Comparison of ENCODE assay signal across 8 cellular contexts in genomic region chr1:40708750-40709099, GRCh38. TPM values are rescaled to one million over a fixed set of nuclear protein-coding genes. Genes with fewer than 3 reads are reported as not detected.
A peak's percentile ranks its signal among the peaks of the same experiment; 100 is the strongest.
DNase-seq lines count a peak whose midpoint lies in the region; ATAC-seq and TF ChIP-seq lines count a peak whose summit lies in the region.

No MANE protein-coding gene starts in this region.

- peaks cover 48% of the 10 kb centered on the region for H3K4me1 Mint-ChIP-seq in GM23338
- H3K4me1 Mint-ChIP-seq in natural killer cell: peaks cover 55 to 65% of the 10 kb centered on the region in 2 donors

- H3K27ac ChIP-seq in GM23338 (ENCODE audit: low read depth) (peak overlapping the region; percentile 30), esophagus muscularis mucosa (replicated peaks in 1 of 4) (peak overlapping the region; percentile 80 to 84 (median 82))

- no peaks in the 10 kb centered on the region for H3F3A ChIP-seq in GM23338 (replicated peaks; ENCODE audit: low read depth)

- H3K4me2 ChIP-seq in GM23338: peak overlapping the region; percentile 68

- ATAC-seq in GM23338 (peak; percentile 86), SK-N-SH treated with all-trans-retinoic acid at 6 μM for 48 hours (peak; percentile 87), natural killer cell (peak; percentile 76 to 87 (median 77))

- DNase-seq in GM13976 (ENCODE audit: low spot score): peak; percentile 64
- DNase-seq in GM23338 (ENCODE audit: low spot score): peak; percentile 95
- DNase-seq in Kasumi-1 (lab: John Stamatoyannopoulos, UW): peak; percentile 90 to 94
- no peak for DNase-seq in esophagus muscularis mucosa (ENCODE audit: extremely low spot score)
- DNase-seq in natural killer cell: no peak
- no peak for DNase-seq in occipital lobe (lab: John Stamatoyannopoulos, UW)
- DNase-seq in CD1c-positive myeloid dendritic cell (ENCODE audit: extremely low spot score): no peak

- intact Hi-C loops in esophagus muscularis mucosa (cut with DNase I) (no loop called here), natural killer cell (cut with micrococcal nuclease) (loop anchor here (1.0 kb wide), 1 partner anchor 16 kb away; no protein-coding TSS in a partner anchor)

- H3K9me3 Mint-ChIP-seq in GM23338: no peaks in the 10 kb centered on the region
- H3K9me3 Mint-ChIP-seq in natural killer cell: no peaks in the 10 kb centered on the region

- H3K4me3 Mint-ChIP-seq in GM23338: peak overlapping the region; percentile 96
- peak overlapping the region; percentile 99 for H3K4me3 Mint-ChIP-seq in natural killer cell

- H2AFZ ChIP-seq in GM23338: no peak overlapping the region

- H3K36me3 ChIP-seq in GM23338 (ENCODE audit: insufficient read depth) (no peaks in the 10 kb centered on the region), esophagus muscularis mucosa (no peaks in the 10 kb centered on the region)

- no peaks in the 10 kb centered on the region for H4K20me1 ChIP-seq in GM23338 (replicated peaks; ENCODE audit: insufficient read depth)

- in situ Hi-C loops in GM13976 (cut with MboI; ENCODE audit: low sequenced_read_pairs, unreplicated experiment): no loop called here

- peaks cover 92% of the 10 kb centered on the region for H3K79me2 ChIP-seq in GM23338 (replicated peaks; ENCODE audit: insufficient read depth)

- no peaks in the 10 kb centered on the region for H3K9me2 ChIP-seq in GM23338 (ENCODE audit: insufficient read depth)

- H3K27me3 ChIP-seq in GM23338 (ENCODE audit: insufficient read depth): no peaks in the 10 kb centered on the region
- no peaks in the 10 kb centered on the region for H3K27me3 ChIP-seq in esophagus muscularis mucosa

- TF ChIP-seq CTCF in GM13976 (IDR thresholded peaks at IDR 0.05; ENCODE audit: borderline replicate concordance, control extremely low read depth, extremely low read depth, insufficient read depth, missing control alignments) (no peak), GM23338 (conservative IDR thresholded peaks at IDR 0.05; ENCODE audit: low read depth in 2 of 2) (no peak), esophagus muscularis mucosa (IDR thresholded peaks at IDR 0.05) (no peak), natural killer cell (IDR thresholded peaks at IDR 0.05) (no peak)

- no peaks in the 10 kb centered on the region for H3K9me3 ChIP-seq in esophagus muscularis mucosa

- H3K4me1 ChIP-seq in GM23338 (ENCODE audit: insufficient read depth) (peaks cover 35% of the 10 kb centered on the region), esophagus muscularis mucosa (peaks cover 35 to 70% (median 58%) of the 10 kb centered on the region in 4 donors)

- TF ChIP-seq EP300 in esophagus muscularis mucosa (IDR thresholded peaks at IDR 0.05): no peak

- no peak for TF ChIP-seq POLR2A in esophagus muscularis mucosa (IDR thresholded peaks at IDR 0.05; ENCODE audit: low read depth)

- H3K36me3 Mint-ChIP-seq in GM23338 (ENCODE audit: low read depth): peaks cover 10% of the 10 kb centered on the region; the same call in 2 of the 3 replicates
- H3K36me3 Mint-ChIP-seq in natural killer cell: no peaks in the 10 kb centered on the region

- H3K27ac Mint-ChIP-seq in GM23338 (peak overlapping the region; percentile 99), natural killer cell (peak overlapping the region; percentile 97)

- 2% methylated on average over 3 of the region's 3 CpGs for WGBS in esophagus muscularis mucosa

- H3K27me3 Mint-ChIP-seq in GM23338 (ENCODE audit: insufficient read depth, low read depth, poor library complexity) (peaks cover 4% of the 10 kb centered on the region), natural killer cell (ENCODE audit: low read depth in 2 of 2) (no peaks in the 10 kb centered on the region)

- H3K4me3 ChIP-seq in GM23338: peak overlapping the region; percentile 50
- peak overlapping the region; percentile 52 to 70 (median 62) for H3K4me3 ChIP-seq in esophagus muscularis mucosa

TF ChIP-seq in GM23338, 12 proteins besides CTCF, POLR2A, EP300 and RAD21:
- TF ChIP-seq POLR2AphosphoS5 (IDR thresholded peaks at IDR 0.05; ENCODE audit: low read depth): no peak; the same call in 1 of the 2 replicates
- no peak for TF ChIP-seq ZNF331 (CRISPR knock-in tag; IDR thresholded peaks at IDR 0.05; ENCODE audit: low read depth)
- TF ChIP-seq EZH2phosphoT487 (IDR thresholded peaks at IDR 0.05; ENCODE audit: unreplicated experiment): no peak
- TF ChIP-seq STAT1 (IDR thresholded peaks at IDR 0.05; ENCODE audit: unreplicated experiment): no peak

TF ChIP-seq in SK-N-SH treated with all-trans-retinoic acid at 6 μM for 48 hours, 23 proteins besides CTCF, POLR2A, EP300 and RAD21 (continues in another document):
- no peak for TF ChIP-seq ZNF70 (CRISPR knock-in tag; IDR thresholded peaks at IDR 0.05)
- no peak for TF ChIP-seq ZC3H10 (CRISPR knock-in tag; IDR thresholded peaks at IDR 0.05)
- no peak for TF ChIP-seq PATZ1 (CRISPR knock-in tag; IDR thresholded peaks at IDR 0.05; ENCODE audit: borderline replicate concordance)
- TF ChIP-seq ARNTL (CRISPR knock-in tag; IDR thresholded peaks at IDR 0.05; ENCODE audit: borderline replicate concordance, low read depth): no peak
- no peak for TF ChIP-seq CREB5 (CRISPR knock-in tag; IDR thresholded peaks at IDR 0.05; ENCODE audit: low read depth)
- TF ChIP-seq TOX (CRISPR knock-in tag; IDR thresholded peaks at IDR 0.05; ENCODE audit: borderline replicate concordance): no peak
- no peak for TF ChIP-seq BACH2 (CRISPR knock-in tag; IDR thresholded peaks at IDR 0.05; ENCODE audit: borderline replicate concordance)
- TF ChIP-seq ZNF565 (CRISPR knock-in tag; conservative IDR thresholded peaks at IDR 0.05; ENCODE audit: low read depth): no peak
- TF ChIP-seq CSRNP3 (CRISPR knock-in tag; IDR thresholded peaks at IDR 0.05): no peak
- TF ChIP-seq ZFP3 (CRISPR knock-in tag; IDR thresholded peaks at IDR 0.05): no peak

RNA-seq across cellular contexts. Expression of gene NFYC, which starts 17.2 kb away (rescaled TPM):
- 37.8 and 42.7 TPM in 2 replicates for total RNA-seq in GM23338 (2014; rRNA removed; shearing (Covaris generic))
- polyA plus RNA-seq in GM23338 (2016; fragmentation: Nextera tagmentation; extraction: Ambion mirVana): 34.5 and 36.2 TPM in 2 replicates
- total RNA-seq in esophagus muscularis mucosa (10 to 100 TPM; 30.0 to 54.2 (median 46.6) TPM), natural killer cell (10 to 100 TPM; 38.7 to 60.4 (median 48.5) TPM), occipital lobe (34.6 TPM)

RNA-seq across cellular contexts. Expression of gene RIMS3, which starts 43.2 kb away (rescaled TPM):
- 19.7 and 27.2 TPM in 2 replicates for total RNA-seq in GM23338 (2014; rRNA removed; shearing (Covaris generic))
- polyA plus RNA-seq in GM23338 (2016; fragmentation: Nextera tagmentation; extraction: Ambion mirVana): 6.9 and 8.7 TPM in 2 replicates
- total RNA-seq in esophagus muscularis mucosa: 10 to 100 TPM in 2 of 4 donors, 1 to 10 TPM in 2; 5.4 to 15.7 (median 9.2) TPM
- total RNA-seq in natural killer cell: 1 to 10 TPM in 2 of 3 donors, under 1 TPM in 1; 0.56 to 2.1 (median 1.1) TPM
- 24.6 TPM for total RNA-seq in occipital lobe

Comparison
In these comparisons a context has a peak if more than half of its experiments do, and no peak if none do; other contexts are left out.
1. DNase-seq: peak in GM13976 (single experiment), GM23338 (single experiment) and Kasumi-1 (2 of 2); none in esophagus muscularis mucosa (single experiment), natural killer cell (single experiment), occipital lobe (single experiment) and CD1c-positive myeloid dendritic cell (single experiment).
2. Peak in every context shown above with its lines, with median percentiles within 50 percentile points of each other: ATAC-seq.